In genomic region chr12:53659011-53659551, GRCh38 we compare ENCODE assay signal across 8 cellular contexts. TPM values are rescaled to one million over a fixed set of nuclear protein-coding genes. Genes with fewer than 3 reads are reported as not detected.
DNase-seq lines count a peak whose midpoint lies in the region; ATAC-seq and TF ChIP-seq lines count a peak whose summit lies in the region.

No MANE protein-coding gene starts in this region.

- ATAC-seq in IMR-90 (ENCODE audit: low read depth) (peak; percentile 93), gastrocnemius medialis (peak; percentile 82 to 83), GM21737 (IDR thresholded peaks at IDR 0.05; ENCODE audit: unreplicated experiment) (no peak), HG02870 (IDR thresholded peaks at IDR 0.05; ENCODE audit: unreplicated experiment) (no peak)

- peaks cover 13% of the 10 kb centered on the region for H3K4me1 ChIP-seq in IMR-90 (ENCODE audit: control insufficient read depth, insufficient read depth, low read length)
- H3K4me1 ChIP-seq in hepatocyte (ENCODE audit: insufficient read depth) = peaks cover 23% of the 10 kb centered on the region
- peaks cover 24 to 29% of the 10 kb centered on the region in 2 donors for H3K4me1 ChIP-seq in gastrocnemius medialis

- peak overlapping the region; percentile 77 for H2AK9ac ChIP-seq in IMR-90 (replicated peaks; ENCODE audit: low read depth, low read length, poor library complexity)

- peaks cover 0 to 4% of the 10 kb centered on the region in 2 experiments; a peak in 1 of 4 replicates for H3K79me1 ChIP-seq in IMR-90 (ENCODE audit: low read depth in 1 of 2, low read length in 2 of 2)

- H3K14ac ChIP-seq in IMR-90 (replicated peaks; ENCODE audit: low read depth, low read length) = peak overlapping the region; percentile 95

- H4K5ac ChIP-seq in IMR-90 (ENCODE audit: low read depth, low read length) = peak overlapping the region; percentile 93

- peaks cover 7% of the 10 kb centered on the region for H3K9me1 ChIP-seq in IMR-90 (ENCODE audit: insufficient read depth, low read length)

- intact Hi-C loops in IMR-90 (cut with micrococcal nuclease) (no loop called here), gastrocnemius medialis (cut with DNase I; ENCODE audit: low total_unique reads) (no loop called here)

- no peak overlapping the region for H3K4me3 ChIP-seq in IMR-90 (ENCODE audit: insufficient read depth, low read depth, low read length)
- H3K4me3 ChIP-seq in hepatocyte = no peak overlapping the region
- H3K4me3 ChIP-seq in gastrocnemius medialis = peak overlapping the region; percentile 33 to 53 (median 35)

- H4K8ac ChIP-seq in IMR-90 (ENCODE audit: low read depth in 2 of 2, low read length in 2 of 2) = peak overlapping the region; percentile 17 to 84; a peak in 3 of 4 replicates

- BruUV-seq in IMR-90 (replicated peaks; lab: Mats Ljungman, UMichigan) = no TSS peak

- peak overlapping the region; percentile 37 for H3K56ac ChIP-seq in IMR-90 (ENCODE audit: extremely low read depth, insufficient read depth, low read length)

- H4K20me1 ChIP-seq in IMR-90 (ENCODE audit: insufficient read depth, low read length) (no peaks in the 10 kb centered on the region), hepatocyte (ENCODE audit: insufficient read depth, poor library complexity, severe bottlenecking) (no peaks in the 10 kb centered on the region)

- peak; percentile 88 for DNase-seq in IMR-90
- DNase-seq in amygdala (lab: John Stamatoyannopoulos, UW) = peak in 52 of 56 donors; percentile 16 to 91 (median 64)
- DNase-seq in hepatocyte (ENCODE audit: low spot score) = peak; percentile 68
- peak in 1 of 2 donors; percentile 41 for DNase-seq in gastrocnemius medialis
- no peak for DNase-seq in ACHN
- DNase-seq in activated CD4-positive, alpha-beta T cell treated with anti-CD3 and anti-CD28 coated beads for 48 hours = no peak

- H3K79me2 ChIP-seq in hepatocyte = no peaks in the 10 kb centered on the region

- H2BK15ac ChIP-seq in IMR-90 (ENCODE audit: low read depth, low read length) = peak overlapping the region; percentile 74; the same call in 2 of the 3 replicates

- H2BK120ac ChIP-seq in IMR-90 (ENCODE audit: low read depth, low read length) = peak overlapping the region; percentile 90

- peak overlapping the region; percentile 87; the same call in 1 of the 2 replicates for H3K23ac ChIP-seq in IMR-90 (ENCODE audit: low read depth, low read length)

- peak overlapping the region; percentile 83 for H3K4ac ChIP-seq in IMR-90 (ENCODE audit: low read depth, low read length)

- H3K36me3 ChIP-seq in IMR-90 (ENCODE audit: control insufficient read depth, insufficient read depth, low read length) = peaks cover 6% of the 10 kb centered on the region
- H3K36me3 ChIP-seq in hepatocyte (replicated peaks; ENCODE audit: insufficient read depth, low read depth) = no peaks in the 10 kb centered on the region
- H3K36me3 ChIP-seq in gastrocnemius medialis = no peaks in the 10 kb centered on the region

- H2AK5ac ChIP-seq in IMR-90 (ENCODE audit: low read depth, low read length) = peak overlapping the region; percentile 58; the same call in 1 of the 2 replicates

- POLR2A ChIA-PET in IMR-90 (lab: Charles Lee; ENCODE audit: unreplicated experiment) = no interaction called here

- H3K4me2 ChIP-seq in IMR-90 (ENCODE audit: low read depth, low read length) (peak overlapping the region; percentile 72), hepatocyte (peak overlapping the region; percentile 55)

- H3K27me3 ChIP-seq in IMR-90 (ENCODE audit: control insufficient read depth, insufficient read depth, low read length) (no peaks in the 10 kb centered on the region), hepatocyte (no peaks in the 10 kb centered on the region), gastrocnemius medialis (no peaks in the 10 kb centered on the region)

- dilution Hi-C loops in IMR-90 (cut with HindIII; ENCODE audit: low sequenced_read_pairs, unreplicated experiment) = no loop called here

- TF ChIP-seq RAD21 in IMR-90 (IDR thresholded peaks at IDR 0.05; ENCODE audit: low read length) = no peak

- H3K9ac ChIP-seq in IMR-90 (ENCODE audit: low read depth, low read length) = peak overlapping the region; percentile 73

- WGBS in IMR-90 (ENCODE audit: extremely low coverage in 2 of 2, insufficient read length in 1 of 2), 2 experiments = no CpG with 5 or more reads among the region's 3 CpGs
- WGBS in hepatocyte (ENCODE audit: low lambda C conversion rate, missing lambda C conversion rate) = 38% methylated on average over 3 of the region's 3 CpGs

- CTCF ChIA-PET in IMR-90 (lab: Yijun Ruan, JAX) = interaction anchor here (0.6 to 1.7 kb wide), 3 partner anchors 9 to 84 kb away, joined by 3 to 8 read pairs (median 4); partner anchors contain the start of gene ATP5MC2

- H3K18ac ChIP-seq in IMR-90 (ENCODE audit: low read depth, low read length) = peak overlapping the region; percentile 94

- H3K9me3 ChIP-seq in IMR-90 (ENCODE audit: control insufficient read depth, insufficient read depth, low read length) = no peaks in the 10 kb centered on the region
- no peaks in the 10 kb centered on the region for H3K9me3 ChIP-seq in hepatocyte (ENCODE audit: low read depth)
- no peaks in the 10 kb centered on the region for H3K9me3 ChIP-seq in gastrocnemius medialis

- H2BK20ac ChIP-seq in IMR-90 (ENCODE audit: low read depth, low read length) = peak overlapping the region; percentile 84; the same call in 1 of the 2 replicates

- peak overlapping the region; percentile 81 for H2AFZ ChIP-seq in IMR-90 (replicated peaks; ENCODE audit: low read length, poor library complexity)
- peak overlapping the region; percentile 12 for H2AFZ ChIP-seq in hepatocyte

- H3K9me2 ChIP-seq in hepatocyte (replicated peaks; ENCODE audit: insufficient read depth) = no peaks in the 10 kb centered on the region

- H3K27ac ChIP-seq in IMR-90 (ENCODE audit: insufficient read depth, low read length) = peak overlapping the region; percentile 91
- H3K27ac ChIP-seq in hepatocyte = peak overlapping the region; percentile 90
- peak overlapping the region; percentile 77 to 88 (median 84) for H3K27ac ChIP-seq in gastrocnemius medialis

- TF ChIP-seq CTCF in IMR-90 (conservative IDR thresholded peaks at IDR 0.05; ENCODE audit: low read depth, low read length) = no peak
- no peak for TF ChIP-seq CTCF in hepatocyte (IDR thresholded peaks at IDR 0.05; ENCODE audit: poor library complexity)
- no peak for TF ChIP-seq CTCF in gastrocnemius medialis (IDR thresholded peaks at IDR 0.05 in 4 of 5, conservative IDR thresholded peaks at IDR 0.05 in 1 of 5)

- H4K91ac ChIP-seq in IMR-90 (ENCODE audit: insufficient read depth, low read depth, low read length) = peak overlapping the region; percentile 57

- peak overlapping the region; percentile 84 for H2BK5ac ChIP-seq in IMR-90 (ENCODE audit: low read depth, low read length, poor library complexity, severe bottlenecking)

- in situ Hi-C loops in IMR-90 (cut with MboI; ENCODE audit: low sequenced_read_pairs) = no loop called here
- in situ Hi-C loops in gastrocnemius medialis (cut with MboI; ENCODE audit: low sequenced_read_pairs in 4 of 4) = no loop called here
- in situ Hi-C loops in ACHN (cut with HindIII; ENCODE audit: low pct_ligation_motif_present, low pct_unique_long_range_greater_than_20kb, low sequenced_read_pairs) = no loop called here

- TF ChIP-seq POLR2A in IMR-90 (IDR thresholded peaks at IDR 0.05; ENCODE audit: low read depth, low read length) (no peak), gastrocnemius medialis (IDR thresholded peaks at IDR 0.05) (no peak)

TF ChIP-seq in IMR-90, 13 proteins besides CTCF, POLR2A, EP300 and RAD21:
- no peak for TF ChIP-seq RFX5 (IDR thresholded peaks at IDR 0.05; ENCODE audit: low read depth, low read length)
- TF ChIP-seq CEBPB (IDR thresholded peaks at IDR 0.05; ENCODE audit: low read depth, low read length) = peak; percentile 58; the same call in 1 of the 2 replicates

RNA-seq across cellular contexts. Expression of gene ATP5MC2, which starts 16.8 kb away (rescaled TPM):
- total RNA-seq in IMR-90 (2012; rRNA removed) (138 and 361 TPM in 2 replicates), hepatocyte (252 and 329 TPM in 2 replicates), gastrocnemius medialis (100 to 1,000 TPM; 428 to 714 (median 580) TPM)
- polyA plus RNA-seq in IMR-90 (2012; rRNA removed) (309 and 344 TPM in 2 replicates), hepatocyte (301 and 306 TPM in 2 replicates)
- polyA plus RNA-seq in IMR-90 (2012; cell fraction: cytosol; rRNA removed) = 479 and 973 TPM in 2 replicates
- 159 and 236 TPM in 2 replicates for polyA plus RNA-seq in IMR-90 (2012; cell fraction: nucleus; rRNA removed; ENCODE audit: low replicate concordance)

RNA-seq across cellular contexts. Expression of gene ATF7, which starts 32.9 kb away (rescaled TPM):
- 7.0 and 9.4 TPM in 2 replicates for total RNA-seq in IMR-90 (2012; rRNA removed)
- polyA plus RNA-seq in IMR-90 (2012; rRNA removed) = 15.2 and 16.3 TPM in 2 replicates
- polyA plus RNA-seq in IMR-90 (2012; cell fraction: cytosol; rRNA removed) = 6.5 and 9.7 TPM in 2 replicates
- polyA plus RNA-seq in IMR-90 (2012; cell fraction: nucleus; rRNA removed; ENCODE audit: low replicate concordance) = 35.8 and 38.5 TPM in 2 replicates
- 12.6 and 17.8 TPM in 2 replicates for total RNA-seq in hepatocyte
- polyA plus RNA-seq in hepatocyte = 19.2 and 20.5 TPM in 2 replicates
- total RNA-seq in gastrocnemius medialis = 10 to 100 TPM; 21.9 to 47.9 (median 26.3) TPM

Comparison
In these comparisons a context has a peak if more than half of its experiments do, and no peak if none do; other contexts are left out.
1. ATAC-seq: peak in IMR-90 (single experiment) and gastrocnemius medialis (2 of 2); none in GM21737 (single experiment) and HG02870 (single experiment).
2. DNase-seq: peak in IMR-90 (single experiment), amygdala (52 of 56) and hepatocyte (single experiment); none in ACHN (single experiment) and activated CD4-positive, alpha-beta T cell treated with anti-CD3 and anti-CD28 coated beads for 48 hours (single experiment).
3. H3K4me3 ChIP-seq: peak in gastrocnemius medialis (4 of 4); none in IMR-90 (single experiment) and hepatocyte (single experiment).
4. Peak in every context shown above with its lines, with median percentiles within 50 percentile points of each other: H3K27ac ChIP-seq.